In genomic region chr4:147682755-147683154, GRCh38 we compare ENCODE assay signal across 8 cellular contexts. TPM values are rescaled to one million over a fixed set of nuclear protein-coding genes. Genes with fewer than 3 reads are reported as not detected.
DNase-seq lines count a peak whose midpoint lies in the region; ATAC-seq and TF ChIP-seq lines count a peak whose summit lies in the region.

No MANE protein-coding gene starts in this region.

- intact Hi-C loops in activated CD8-positive, alpha-beta T cell treated with anti-CD3 and anti-CD28 coated beads for 36 hours (cut with micrococcal nuclease) = loop anchor here (5.0 kb wide), 1 partner anchor 65 kb away; the partner anchor contains the start of gene TMEM184C

- H3K4me2 ChIP-seq in SK-N-SH = peak overlapping the region; percentile 80
- H3K4me2 ChIP-seq in hepatocyte = peak overlapping the region; percentile 79

- TF ChIP-seq RAD21 in SK-N-SH (IDR thresholded peaks at IDR 0.05; ENCODE audit: low read length) = no peak

- POLR2A ChIA-PET in SK-N-SH (lab: Yijun Ruan, JAX) = interaction anchor here (1.9 kb wide), 1 partner anchor 65 kb away, joined by 13 read pairs; the partner anchor contains the start of gene TMEM184C
- POLR2A ChIA-PET in activated CD8-positive, alpha-beta T cell treated with anti-CD3 and anti-CD28 coated beads for 36 hours (lab: Charles Lee) = interaction anchor here (0.6 to 1.0 kb wide), 2 partner anchors 62 to 192 kb away, joined by 3 read pairs; no protein-coding TSS in a partner anchor

- CTCF ChIA-PET in SK-N-SH (lab: Yijun Ruan, JAX) = interaction anchor here (1.4 to 4.1 kb wide), 2 partner anchors 182 to 184 kb away, joined by 5 to 31 read pairs; no protein-coding TSS in a partner anchor
- CTCF ChIA-PET in activated CD8-positive, alpha-beta T cell treated with anti-CD3 and anti-CD28 coated beads for 36 hours (lab: Charles Lee) = interaction anchor here (0.9 to 4.3 kb wide), 4 partner anchors 8 to 184 kb away, joined by 3 to 47 read pairs (median 6); partner anchors contain the start of gene ARHGAP10

- TF ChIP-seq EP300 in SK-N-SH (IDR thresholded peaks at IDR 0.05; ENCODE audit: borderline replicate concordance in 1 of 2, low read depth in 1 of 2, low read length in 1 of 2) = no peak

- no peaks in the 10 kb centered on the region for H3K9me3 ChIP-seq in SK-N-SH
- no peaks in the 10 kb centered on the region for H3K9me3 ChIP-seq in hepatocyte (ENCODE audit: low read depth)

- H3K4me1 Mint-ChIP-seq in activated CD8-positive, alpha-beta T cell treated with anti-CD3 and anti-CD28 coated beads for 36 hours (ENCODE audit: low read depth) = peaks cover 22% of the 10 kb centered on the region
- peaks cover 13 to 16% of the 10 kb centered on the region in 2 donors for H3K4me1 Mint-ChIP-seq in stimulated activated naive B cell treated with anti-CD40 and anti-IgM and Interleukin-4, amounts not matched to agents 10 μg/mL and 1 μg/mL and 100 μg/mL, for 72 hours

- ATAC-seq in SK-N-SH treated with all-trans-retinoic acid at 6 μM for 48 hours = no peak
- ATAC-seq in activated CD8-positive, alpha-beta T cell treated with anti-CD3 and anti-CD28 coated beads for 36 hours = no peak
- ATAC-seq in stimulated activated naive B cell treated with anti-CD40 and anti-IgM and Interleukin-4, amounts not matched to agents 10 μg/mL and 1 μg/mL and 100 μg/mL, for 72 hours (replicated peaks) = no peak

- peak overlapping the region; percentile 88 for H3K9ac ChIP-seq in SK-N-SH

- peaks cover 23% of the 10 kb centered on the region for H3K36me3 Mint-ChIP-seq in activated CD8-positive, alpha-beta T cell treated with anti-CD3 and anti-CD28 coated beads for 36 hours (ENCODE audit: low read depth)
- peaks cover 8 to 21% of the 10 kb centered on the region in 2 donors for H3K36me3 Mint-ChIP-seq in stimulated activated naive B cell treated with anti-CD40 and anti-IgM and Interleukin-4, amounts not matched to agents 10 μg/mL and 1 μg/mL and 100 μg/mL, for 72 hours

- H3K4me3 Mint-ChIP-seq in activated CD8-positive, alpha-beta T cell treated with anti-CD3 and anti-CD28 coated beads for 36 hours = peak overlapping the region; percentile 89
- H3K4me3 Mint-ChIP-seq in stimulated activated naive B cell treated with anti-CD40 and anti-IgM and Interleukin-4, amounts not matched to agents 10 μg/mL and 1 μg/mL and 100 μg/mL, for 72 hours = peak overlapping the region; percentile 86 to 91

- peak overlapping the region; percentile 99; the same call in 1 of the 2 replicates for H2AFZ ChIP-seq in SK-N-SH (ENCODE audit: low read depth)
- no peak overlapping the region for H2AFZ ChIP-seq in hepatocyte

- DNase-seq in SK-N-SH = peak; percentile 7
- no peak for DNase-seq in activated CD8-positive, alpha-beta T cell treated with anti-CD3 and anti-CD28 coated beads for 36 hours
- DNase-seq in hepatocyte (ENCODE audit: low spot score) = no peak
- no peak for DNase-seq in stimulated activated naive B cell treated with anti-CD40 and anti-IgM and Interleukin-4, amounts not matched to agents 10 μg/mL and 1 μg/mL and 100 μg/mL, for 72 hours
- no peak for DNase-seq in DMS 273 treated with DMSO at 0.1 percent for 48 hours (lab: John Stamatoyannopoulos, UW)
- no peak for DNase-seq in KBM-7
- DNase-seq in NCI-H446 (lab: John Stamatoyannopoulos, UW) = no peak

- H3K9me3 Mint-ChIP-seq in activated CD8-positive, alpha-beta T cell treated with anti-CD3 and anti-CD28 coated beads for 36 hours = no peaks in the 10 kb centered on the region
- no peaks in the 10 kb centered on the region for H3K9me3 Mint-ChIP-seq in stimulated activated naive B cell treated with anti-CD40 and anti-IgM and Interleukin-4, amounts not matched to agents 10 μg/mL and 1 μg/mL and 100 μg/mL, for 72 hours

- H3K27me3 ChIP-seq in SK-N-SH (ENCODE audit: insufficient read depth) (no peaks in the 10 kb centered on the region), hepatocyte (no peaks in the 10 kb centered on the region)

- H3K4me1 ChIP-seq in SK-N-SH (ENCODE audit: control insufficient read depth in 1 of 2, insufficient read depth in 2 of 2, low read depth in 1 of 2, low read length in 1 of 2) (peaks cover 5% of the 10 kb centered on the region in 2 experiments; a peak in 3 of 4 replicates), hepatocyte (ENCODE audit: insufficient read depth) (peaks cover 4% of the 10 kb centered on the region)

- WGBS in SK-N-SH (ENCODE audit: low lambda C conversion rate) = 62% methylated on average over 3 of the region's 3 CpGs
- 60% methylated on average over 3 of the region's 3 CpGs for WGBS in hepatocyte (ENCODE audit: low lambda C conversion rate, missing lambda C conversion rate)

- TF ChIP-seq CTCF in SK-N-SH (IDR thresholded peaks at IDR 0.05) (no peak), hepatocyte (IDR thresholded peaks at IDR 0.05; ENCODE audit: poor library complexity) (no peak)
- no peak for TF ChIP-seq CTCF in activated CD8-positive, alpha-beta T cell treated with anti-CD3 and anti-CD28 coated beads for 36 hours (IDR thresholded peaks at IDR 0.05)

- peaks cover 5% of the 10 kb centered on the region for H3K27me3 Mint-ChIP-seq in activated CD8-positive, alpha-beta T cell treated with anti-CD3 and anti-CD28 coated beads for 36 hours
- peaks cover 5 to 6% of the 10 kb centered on the region in 2 donors for H3K27me3 Mint-ChIP-seq in stimulated activated naive B cell treated with anti-CD40 and anti-IgM and Interleukin-4, amounts not matched to agents 10 μg/mL and 1 μg/mL and 100 μg/mL, for 72 hours

- in situ Hi-C loops in KBM-7 (cut with MboI; ENCODE audit: low pct_unique_long_range_greater_than_20kb, low sequenced_read_pairs) = no loop called here

- H3K4me3 ChIP-seq in SK-N-SH (ENCODE audit: low read depth in 2 of 2, low read length in 1 of 2) = peak overlapping the region; percentile 79 to 95
- H3K4me3 ChIP-seq in hepatocyte = peak overlapping the region; percentile 27

- H3K9me2 ChIP-seq in SK-N-SH (no peaks in the 10 kb centered on the region), hepatocyte (replicated peaks; ENCODE audit: insufficient read depth) (no peaks in the 10 kb centered on the region)

- peak overlapping the region in 1 of 2 experiments; percentile 79; a peak in 1 of 4 replicates for H3K27ac ChIP-seq in SK-N-SH (ENCODE audit: low read depth in 2 of 2, low read length in 1 of 2)
- peak overlapping the region; percentile 94 for H3K27ac ChIP-seq in hepatocyte

- peaks cover 40% of the 10 kb centered on the region; the same call in 1 of the 2 replicates for H3K79me2 ChIP-seq in SK-N-SH (ENCODE audit: insufficient read depth)
- H3K79me2 ChIP-seq in hepatocyte = peaks cover 53% of the 10 kb centered on the region

- peaks cover 3% of the 10 kb centered on the region for H3F3A ChIP-seq in SK-N-SH (replicated peaks; ENCODE audit: insufficient read depth)

- peak overlapping the region; percentile 92 for H3K27ac Mint-ChIP-seq in activated CD8-positive, alpha-beta T cell treated with anti-CD3 and anti-CD28 coated beads for 36 hours
- H3K27ac Mint-ChIP-seq in stimulated activated naive B cell treated with anti-CD40 and anti-IgM and Interleukin-4, amounts not matched to agents 10 μg/mL and 1 μg/mL and 100 μg/mL, for 72 hours = no peak overlapping the region

- peaks cover 13% of the 10 kb centered on the region in 2 experiments for H3K36me3 ChIP-seq in SK-N-SH (replicated peaks in 1 of 2; ENCODE audit: control insufficient read depth in 1 of 2, insufficient read depth in 2 of 2, low read length in 1 of 2)
- H3K36me3 ChIP-seq in hepatocyte (replicated peaks; ENCODE audit: insufficient read depth, low read depth) = no peaks in the 10 kb centered on the region

- no peaks in the 10 kb centered on the region for H4K20me1 ChIP-seq in SK-N-SH (ENCODE audit: insufficient read depth)
- H4K20me1 ChIP-seq in hepatocyte (ENCODE audit: insufficient read depth, poor library complexity, severe bottlenecking) = no peaks in the 10 kb centered on the region

TF ChIP-seq in SK-N-SH, 30 proteins besides CTCF, POLR2A, EP300 and RAD21 (continues in another document):
- TF ChIP-seq, protein P1, sequence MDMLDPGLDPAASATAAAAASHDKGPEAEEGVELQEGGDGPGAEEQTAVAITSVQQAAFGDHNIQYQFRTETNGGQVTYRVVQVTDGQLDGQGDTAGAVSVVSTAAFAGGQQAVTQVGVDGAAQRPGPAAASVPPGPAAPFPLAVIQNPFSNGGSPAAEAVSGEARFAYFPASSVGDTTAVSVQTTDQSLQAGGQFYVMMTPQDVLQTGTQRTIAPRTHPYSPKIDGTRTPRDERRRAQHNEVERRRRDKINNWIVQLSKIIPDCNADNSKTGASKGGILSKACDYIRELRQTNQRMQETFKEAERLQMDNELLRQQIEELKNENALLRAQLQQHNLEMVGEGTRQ (IDR thresholded peaks at IDR 0.05; ENCODE audit: borderline replicate concordance, low read depth, low read length) = no peak

TF ChIP-seq in SK-N-SH treated with all-trans-retinoic acid at 6 μM for 48 hours, 23 proteins besides CTCF, POLR2A, EP300 and RAD21:
- no peak for TF ChIP-seq ZFP30 (CRISPR knock-in tag; IDR thresholded peaks at IDR 0.05)
- TF ChIP-seq TCF4 (CRISPR knock-in tag; IDR thresholded peaks at IDR 0.05; ENCODE audit: borderline replicate concordance) = no peak
- TF ChIP-seq, protein P2, sequence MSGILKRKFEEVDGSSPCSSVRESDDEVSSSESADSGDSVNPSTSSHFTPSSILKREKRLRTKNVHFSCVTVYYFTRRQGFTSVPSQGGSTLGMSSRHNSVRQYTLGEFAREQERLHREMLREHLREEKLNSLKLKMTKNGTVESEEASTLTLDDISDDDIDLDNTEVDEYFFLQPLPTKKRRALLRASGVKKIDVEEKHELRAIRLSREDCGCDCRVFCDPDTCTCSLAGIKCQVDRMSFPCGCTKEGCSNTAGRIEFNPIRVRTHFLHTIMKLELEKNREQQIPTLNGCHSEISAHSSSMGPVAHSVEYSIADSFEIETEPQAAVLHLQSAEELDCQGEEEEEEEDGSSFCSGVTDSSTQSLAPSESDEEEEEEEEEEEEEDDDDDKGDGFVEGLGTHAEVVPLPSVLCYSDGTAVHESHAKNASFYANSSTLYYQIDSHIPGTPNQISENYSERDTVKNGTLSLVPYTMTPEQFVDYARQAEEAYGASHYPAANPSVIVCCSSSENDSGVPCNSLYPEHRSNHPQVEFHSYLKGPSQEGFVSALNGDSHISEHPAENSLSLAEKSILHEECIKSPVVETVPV (CRISPR knock-in tag; IDR thresholded peaks at IDR 0.05) = no peak
- no peak for TF ChIP-seq ZC3H10 (CRISPR knock-in tag; IDR thresholded peaks at IDR 0.05)
- TF ChIP-seq PPARA (CRISPR knock-in tag; IDR thresholded peaks at IDR 0.05; ENCODE audit: borderline replicate concordance) = no peak

RNA-seq across cellular contexts. Expression of gene PRMT9, which starts 1.2 kb away (rescaled TPM):
- 3.9 and 5.1 TPM in 2 replicates for polyA plus RNA-seq in SK-N-SH (2012; rRNA removed)
- 4.9 and 5.1 TPM in 2 replicates for polyA plus RNA-seq in SK-N-SH (2012; cell fraction: cytosol; rRNA removed)
- polyA plus RNA-seq in SK-N-SH (2012; cell fraction: nucleus; rRNA removed) = 6.1 and 13.5 TPM in 2 replicates
- total RNA-seq in activated CD8-positive, alpha-beta T cell treated with anti-CD3 and anti-CD28 coated beads for 36 hours = 1 to 10 TPM; 7.4 to 8.8 TPM
- total RNA-seq in hepatocyte = 11.0 and 16.3 TPM in 2 replicates
- polyA plus RNA-seq in hepatocyte = 6.0 and 6.2 TPM in 2 replicates

RNA-seq across cellular contexts. Expression of gene ARHGAP10, which starts 49.1 kb away (rescaled TPM):
- polyA plus RNA-seq in SK-N-SH (2012; rRNA removed) (12.0 and 15.1 TPM in 2 replicates), hepatocyte (16.8 and 26.5 TPM in 2 replicates)
- polyA plus RNA-seq in SK-N-SH (2012; cell fraction: cytosol; rRNA removed) = 12.9 and 13.8 TPM in 2 replicates
- 20.6 and 21.3 TPM in 2 replicates for polyA plus RNA-seq in SK-N-SH (2012; cell fraction: nucleus; rRNA removed)
- total RNA-seq in activated CD8-positive, alpha-beta T cell treated with anti-CD3 and anti-CD28 coated beads for 36 hours = 1 to 10 TPM; 4.0 to 5.1 TPM
- 23.4 and 24.8 TPM in 2 replicates for total RNA-seq in hepatocyte
